8 cellular contexts compared by ENCODE assay signal in the genomic region with DNA sequence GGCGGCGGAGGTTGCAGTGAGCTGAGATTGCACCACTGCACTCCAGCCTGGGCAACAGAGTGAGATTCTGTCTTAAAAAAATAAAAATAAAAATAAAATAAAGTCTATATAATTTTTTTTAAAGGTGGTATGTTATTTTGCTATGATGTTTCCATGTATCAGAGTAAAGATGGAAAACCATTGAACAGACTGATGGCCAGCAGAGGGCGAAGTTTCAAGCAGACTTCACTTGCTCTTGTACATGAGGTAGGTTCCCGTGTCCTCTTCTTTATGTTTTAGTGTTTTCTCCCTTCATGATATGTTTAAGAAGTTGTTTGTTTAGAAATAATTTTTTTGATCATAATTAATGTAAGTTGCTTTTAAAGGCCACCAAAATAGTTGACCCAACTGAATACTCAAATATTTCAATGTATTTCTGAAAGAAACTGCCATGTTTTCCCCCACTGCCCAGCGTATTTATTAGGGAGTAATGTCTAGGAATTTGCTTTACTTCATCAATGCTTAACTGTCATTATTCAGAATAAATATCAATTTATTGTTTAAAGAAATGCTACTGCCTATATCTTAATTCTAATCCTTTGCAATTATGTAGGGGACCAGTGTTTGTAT.
A peak's percentile ranks its signal among the peaks of the same experiment; 100 is the strongest.
DNase-seq lines count a peak whose midpoint lies in the region; ATAC-seq, FAIRE-seq and TF ChIP-seq lines count a peak whose summit lies in the region.

No MANE protein-coding gene starts in this region.

- 67% methylated on average over 5 of the region's 5 CpGs; no CpG with 5 or more reads in 1 of the 2 experiments for WGBS in H1 (ENCODE audit: extremely low coverage in 1 of 2, insufficient coverage in 1 of 2, insufficient read length in 1 of 2, insufficient replicate concordance in 2 of 2, low coverage in 1 of 2, low lambda C conversion rate in 2 of 2, missing lambda C conversion rate in 1 of 2), 2 experiments
- 69 to 75% (median 72%) methylated on average over 5 of the region's 5 CpGs for WGBS in stomach, 5 donors

- no peak overlapping the region for H2BK12ac ChIP-seq in H1 (ENCODE audit: low read depth, low read length)

- H3K9me3 ChIP-seq in H1 (ENCODE audit: insufficient read depth in 2 of 2, low read depth in 1 of 2, low read length in 1 of 2): no peaks in the 10 kb centered on the region
- no peaks in the 10 kb centered on the region for H3K9me3 ChIP-seq in stomach

- peak; percentile 45 to 53 for TF ChIP-seq RAD21 in H1 (IDR thresholded peaks at IDR 0.05 in 1 of 2, conservative IDR thresholded peaks at IDR 0.05 in 1 of 2; ENCODE audit: low read depth in 2 of 2, low read length in 2 of 2)

- intact Hi-C loops in stomach (cut with DNase I; ENCODE audit: low total_unique reads): no loop called here

- peaks cover 0 to 2% of the 10 kb centered on the region in 2 donors for H3K36me3 Mint-ChIP-seq in naive B cell

- H3K79me2 ChIP-seq in H1 (ENCODE audit: control insufficient read depth in 1 of 2, insufficient read depth in 2 of 2, low read length in 2 of 2): no peaks in the 10 kb centered on the region

- TF ChIP-seq CTCF in AG09309 (IDR thresholded peaks at IDR 0.05; ENCODE audit: control insufficient read depth, insufficient read depth, low read depth, low read length, missing control alignments): peak; percentile 68
- peak; percentile 53 for TF ChIP-seq CTCF in GM20000 (IDR thresholded peaks at IDR 0.05; ENCODE audit: extremely low read depth, missing control alignments)
- peak in 2 of 3 experiments; percentile 52 to 66; a peak in 3 of 4 replicates for TF ChIP-seq CTCF in H1 (IDR thresholded peaks at IDR 0.05; ENCODE audit: control extremely low read depth in 1 of 3, insufficient read depth in 1 of 3, low read depth in 1 of 3, low read length in 3 of 3)
- peak in 5 of 7 experiments; percentile 15 to 60 (median 52) for TF ChIP-seq CTCF in stomach (IDR thresholded peaks at IDR 0.05)

- no peaks in the 10 kb centered on the region for H3K27me3 ChIP-seq in H1 (replicated peaks in 1 of 4; ENCODE audit: control insufficient read depth in 3 of 4, extremely low read depth in 1 of 4, insufficient read depth in 3 of 4, low read length in 3 of 4)
- no peaks in the 10 kb centered on the region for H3K27me3 ChIP-seq in stomach

- H3K27ac ChIP-seq in H1 (ENCODE audit: low read depth, low read length) (no peak overlapping the region), stomach (no peak overlapping the region)

- no peaks in the 10 kb centered on the region for H3K4me1 Mint-ChIP-seq in naive B cell

- ATAC-seq in naive B cell (ENCODE audit: low read depth in 2 of 2): peak in 1 of 2 donors; percentile 45

- H3K9ac ChIP-seq in H1 (replicated peaks in 1 of 4; ENCODE audit: extremely low read depth in 1 of 4, low read depth in 3 of 4, low read length in 3 of 4): no peak overlapping the region

- H3K4me1 ChIP-seq in H1 (replicated peaks in 1 of 4; ENCODE audit: control insufficient read depth in 3 of 4, insufficient read depth in 4 of 4, low read length in 3 of 4) (no peaks in the 10 kb centered on the region), stomach (no peaks in the 10 kb centered on the region)

- H2AFZ ChIP-seq in H1 (ENCODE audit: low read length): no peak overlapping the region

- H4K91ac ChIP-seq in H1 (replicated peaks; ENCODE audit: insufficient read length, low read length): no peak overlapping the region

- H3K4me2 ChIP-seq in H1 (ENCODE audit: insufficient read depth in 1 of 2, low read depth in 2 of 2, low read length in 2 of 2): no peak overlapping the region

- no peak overlapping the region for H2BK5ac ChIP-seq in H1 (ENCODE audit: low read depth, low read length)

- FAIRE-seq in H1 (lab: Jason Lieb, UNC): peak; percentile 85

- no peak overlapping the region for H2BK15ac ChIP-seq in H1 (ENCODE audit: low read length)

- no peak overlapping the region for H2BK120ac ChIP-seq in H1 (replicated peaks; ENCODE audit: low read depth, low read length)

- TF ChIP-seq POLR2A in H1 (IDR thresholded peaks at IDR 0.05; ENCODE audit: control extremely low read depth in 1 of 2, low read depth in 2 of 2, low read length in 2 of 2) (no peak), stomach (IDR thresholded peaks at IDR 0.05) (no peak)

- peaks cover 0 to 2% (median 0%) of the 10 kb centered on the region in 7 donors for H3K9me3 Mint-ChIP-seq in naive B cell

- H3K27me3 Mint-ChIP-seq in naive B cell: no peaks in the 10 kb centered on the region

- POLR2A ChIA-PET in H1 (lab: Charles Lee; ENCODE audit: partially characterized antibody): no interaction called here

- TF ChIP-seq EP300 in H1 (IDR thresholded peaks at IDR 0.05; ENCODE audit: borderline replicate concordance in 1 of 2, low read depth in 2 of 2, low read length in 2 of 2): no peak
- TF ChIP-seq EP300 in stomach (IDR thresholded peaks at IDR 0.05): no peak

- H3K79me1 ChIP-seq in H1 (ENCODE audit: low read depth, low read length): no peaks in the 10 kb centered on the region

- no peak overlapping the region for H2AK5ac ChIP-seq in H1 (ENCODE audit: low read depth, low read length)

- no peak overlapping the region for H3K23ac ChIP-seq in H1 (ENCODE audit: insufficient read length)

- no peaks in the 10 kb centered on the region for H4K20me1 ChIP-seq in H1 (replicated peaks in 1 of 2; ENCODE audit: control insufficient read depth in 1 of 2, insufficient read depth in 2 of 2, low read length in 2 of 2)

- H3K36me3 ChIP-seq in H1 (ENCODE audit: control insufficient read depth in 2 of 4, insufficient read depth in 4 of 4, low read length in 3 of 4): peaks cover 0 to 16% (median 0%) of the 10 kb centered on the region in 4 experiments; a peak in 3 of 8 replicates
- peaks cover 0 to 28% (median 14%) of the 10 kb centered on the region in 4 donors for H3K36me3 ChIP-seq in stomach

- CTCF ChIA-PET in H1 (lab: Charles Lee; ENCODE audit: partially characterized antibody): interaction anchor here (0.7 to 4.2 kb wide), 25 partner anchors 10 to 360 kb away, joined by 3 to 39 read pairs (median 5); no protein-coding TSS in a partner anchor

- H2BK20ac ChIP-seq in H1 (ENCODE audit: low read length): no peak overlapping the region

- H3K4me3 ChIP-seq in AG09309 (ENCODE audit: control insufficient read depth, low read depth, low read length) (no peak overlapping the region), H1 (ENCODE audit: extremely low read depth in 1 of 4, insufficient read depth in 2 of 4, low read depth in 3 of 4, low read length in 4 of 4) (no peak overlapping the region), stomach (no peak overlapping the region)

- H3K56ac ChIP-seq in H1 (replicated peaks; ENCODE audit: insufficient read length, low read depth, low read length): no peak overlapping the region

- H4K5ac ChIP-seq in H1 (ENCODE audit: insufficient read length, low read depth, low read length): no peak overlapping the region

- H3K18ac ChIP-seq in H1 (ENCODE audit: extremely low read depth, low read length): no peak overlapping the region

- no peaks in the 10 kb centered on the region for H3K23me2 ChIP-seq in H1 (ENCODE audit: low read depth, low read length)

- H3K14ac ChIP-seq in H1 (ENCODE audit: insufficient read length): no peak overlapping the region

- no peak overlapping the region for H3K27ac Mint-ChIP-seq in naive B cell

- H4K8ac ChIP-seq in H1 (ENCODE audit: extremely low read depth, insufficient read depth, low read length): no peak overlapping the region

- H3K4ac ChIP-seq in H1 (replicated peaks; ENCODE audit: insufficient read length, low read depth, low read length): no peak overlapping the region

- DNase-seq in AG09309 (ENCODE audit: low read depth) (no peak), GM20000 (ENCODE audit: low spot score) (peak; percentile 16), NCI-H2107 (lab: John Stamatoyannopoulos, UW) (peak; percentile 7), H1 (ENCODE audit: low read depth in 1 of 2, low spot score in 2 of 2) (peak; percentile 7 to 66), naive B cell (peak; percentile 9), stomach (peak; percentile 67), putamen (ENCODE audit: low spot score) (no peak)
- peak; percentile 12 to 45 for DNase-seq in activated CD4-positive, alpha-beta T cell treated with anti-CD3 and anti-CD28 coated beads, Interleukin-2, amount 50 U/mL, for 24 hours (ENCODE audit: low read depth in 1 of 2, low spot score in 1 of 2)

- no peak overlapping the region for H3K4me3 Mint-ChIP-seq in naive B cell

TF ChIP-seq in H1, 55 proteins besides CTCF, POLR2A, EP300 and RAD21:
- TF ChIP-seq TBP (IDR thresholded peaks at IDR 0.05; ENCODE audit: low read depth, low read length) (no peak), KDM4A (IDR thresholded peaks at IDR 0.05; ENCODE audit: low read depth, low read length, severe bottlenecking) (no peak), RFX5 (IDR thresholded peaks at IDR 0.05; ENCODE audit: borderline replicate concordance, low read depth, low read length) (no peak), CEBPB (IDR thresholded peaks at IDR 0.05; ENCODE audit: low read depth, low read length) (no peak), CBX8 (IDR thresholded peaks at IDR 0.05; ENCODE audit: borderline replicate concordance, low read depth, low read length) (no peak), YY1 (IDR thresholded peaks at IDR 0.05; ENCODE audit: low read depth, low read length) (no peak), EZH2 (IDR thresholded peaks at IDR 0.05; ENCODE audit: low read depth, low read length, severe bottlenecking) (no peak), TCF12 (IDR thresholded peaks at IDR 0.05; ENCODE audit: low read depth, low read length) (no peak), SIN3A (conservative IDR thresholded peaks at IDR 0.05 in 1 of 2, IDR thresholded peaks at IDR 0.05 in 1 of 2; ENCODE audit: low read depth in 1 of 2, low read length in 2 of 2) (no peak), TAF7 (optimal IDR thresholded peaks at IDR 0.05; ENCODE audit: borderline replicate concordance, low read depth, low read length) (no peak), HDAC2 (IDR thresholded peaks at IDR 0.05; ENCODE audit: borderline replicate concordance in 1 of 2, low read depth in 2 of 2, low read length in 2 of 2) (no peak), FOSL1 (IDR thresholded peaks at IDR 0.05; ENCODE audit: insufficient read depth, low read depth, low read length) (no peak), KDM1A (IDR thresholded peaks at IDR 0.05; ENCODE audit: borderline replicate concordance, low read length) (no peak), TEAD4 (IDR thresholded peaks at IDR 0.05; ENCODE audit: low read depth, low read length) (no peak)
TF ChIP-seq in H1: peak in this region for 0.

Comparison
In these comparisons a context has a peak if more than half of its experiments do, and no peak if none do; other contexts are left out.
1. DNase-seq: peak in GM20000 (single experiment), NCI-H2107 (single experiment), activated CD4-positive, alpha-beta T cell treated with anti-CD3 and anti-CD28 coated beads, Interleukin-2, amount 50 U/mL, for 24 hours (2 of 2), H1 (2 of 2), naive B cell (single experiment) and stomach (single experiment); none in AG09309 (single experiment) and putamen (single experiment).
2. Peak in every context shown above with its lines, with median percentiles within 50 percentile points of each other: CTCF ChIP-seq.